In genomic region chr17:68029512-68030215, GRCh38 we compare ENCODE assay signal across 1 cellular context.
TF ChIP-seq lines count a peak whose summit lies in the region.

No MANE protein-coding gene starts in this region.

TF ChIP-seq in HepG2, 621 proteins besides CTCF, POLR2A, EP300 and RAD21 (continued from another document and continues in another):
- TF ChIP-seq MLXIP (CRISPR knock-in tag; IDR thresholded peaks at IDR 0.05; ENCODE audit: borderline replicate concordance) (no peak), IKZF1 (IDR thresholded peaks at IDR 0.05) (no peak), ZNF670 (CRISPR knock-in tag; IDR thresholded peaks at IDR 0.05; ENCODE audit: borderline replicate concordance) (no peak), ATF6 (CRISPR knock-in tag; conservative IDR thresholded peaks at IDR 0.05) (peak; percentile 81; the same call in 1 of the 2 replicates), NONO (IDR thresholded peaks at IDR 0.05) (no peak), NONO (CRISPR knock-in tag; conservative IDR thresholded peaks at IDR 0.05) (peak; percentile 89), ZNF280D (CRISPR knock-in tag; IDR thresholded peaks at IDR 0.05) (peak; percentile 67; the same call in 1 of the 2 replicates), KLF12 (CRISPR knock-in tag; IDR thresholded peaks at IDR 0.05; ENCODE audit: borderline replicate concordance) (no peak), KDM5A (IDR thresholded peaks at IDR 0.05; ENCODE audit: borderline replicate concordance, low read length) (no peak), ZNF784 (CRISPR knock-in tag; IDR thresholded peaks at IDR 0.05; ENCODE audit: borderline replicate concordance) (no peak), SNAPC5 (CRISPR knock-in tag; IDR thresholded peaks at IDR 0.05; ENCODE audit: borderline replicate concordance) (peak; percentile 80; the same call in 1 of the 2 replicates), ZNF639 (CRISPR knock-in tag; conservative IDR thresholded peaks at IDR 0.05) (0 out of 2 replicates have a peak, but pooled peaks have one; percentile 37), MYPOP (CRISPR knock-in tag; IDR thresholded peaks at IDR 0.05) (peak; percentile 49; the same call in 1 of the 2 replicates), FOSL2 (CRISPR knock-in tag; IDR thresholded peaks at IDR 0.05) (peak; percentile 64), ZKSCAN8 (CRISPR knock-in tag; IDR thresholded peaks at IDR 0.05; ENCODE audit: borderline replicate concordance) (peak; percentile 87; the same call in 1 of the 2 replicates), NFKB2 (CRISPR knock-in tag; IDR thresholded peaks at IDR 0.05; ENCODE audit: borderline replicate concordance) (no peak), RXRB (CRISPR knock-in tag; IDR thresholded peaks at IDR 0.05; ENCODE audit: borderline replicate concordance) (peak; percentile 94), ZNF264 (CRISPR knock-in tag; IDR thresholded peaks at IDR 0.05) (peak; percentile 67; the same call in 1 of the 2 replicates), LRRFIP1 (CRISPR knock-in tag; conservative IDR thresholded peaks at IDR 0.05) (no peak), GATAD2A (CRISPR knock-in tag; IDR thresholded peaks at IDR 0.05) (peak; percentile 94), TOPORS (CRISPR knock-in tag; IDR thresholded peaks at IDR 0.05) (peak; percentile 76; the same call in 1 of the 2 replicates), REXO4 (CRISPR knock-in tag; IDR thresholded peaks at IDR 0.05; ENCODE audit: borderline replicate concordance) (no peak), KDM6A (CRISPR knock-in tag; IDR thresholded peaks at IDR 0.05; ENCODE audit: low read depth) (peak; percentile 77), ZNF430 (CRISPR knock-in tag; IDR thresholded peaks at IDR 0.05) (no peak), SOX6 (IDR thresholded peaks at IDR 0.05) (no peak), SOX6 (CRISPR knock-in tag; IDR thresholded peaks at IDR 0.05) (peak; percentile 90), HNRNPLL (IDR thresholded peaks at IDR 0.05; ENCODE audit: low read depth, low read length, poor library complexity, severe bottlenecking) (no peak), ZNF788 (CRISPR knock-in tag; IDR thresholded peaks at IDR 0.05; ENCODE audit: borderline replicate concordance) (peak; percentile 93; the same call in 1 of the 2 replicates), RXRA (CRISPR knock-in tag; IDR thresholded peaks at IDR 0.05) (peak; percentile 85; the same call in 1 of the 2 replicates), CBX2 (IDR thresholded peaks at IDR 0.05; ENCODE audit: low read depth, low read length) (no peak), CBX2 (CRISPR knock-in tag; IDR thresholded peaks at IDR 0.05; ENCODE audit: low read depth) (no peak), HCFC1 (IDR thresholded peaks at IDR 0.05; ENCODE audit: low read depth, low read length) (0 out of 2 replicates have a peak, but pooled peaks have one; percentile 20), SIN3A (IDR thresholded peaks at IDR 0.05; ENCODE audit: borderline replicate concordance, low read depth, low read length) (no peak; the same call in 1 of the 2 replicates), KDM1A (CRISPR knock-in tag; IDR thresholded peaks at IDR 0.05) (peak; percentile 77; the same call in 1 of the 2 replicates), TBL1XR1 (IDR thresholded peaks at IDR 0.05; ENCODE audit: borderline replicate concordance, low read length, partially characterized antibody) (peak; percentile 73), MYC (CRISPR knock-in tag; IDR thresholded peaks at IDR 0.05; ENCODE audit: borderline replicate concordance) (peak; percentile 76), ZNF232 (CRISPR knock-in tag; IDR thresholded peaks at IDR 0.05; ENCODE audit: borderline replicate concordance) (0 out of 2 replicates have a peak, but pooled peaks have one; percentile 25), ZNF598 (CRISPR knock-in tag; IDR thresholded peaks at IDR 0.05; ENCODE audit: borderline replicate concordance) (peak; percentile 52; the same call in 1 of the 2 replicates), POLR2AphosphoS5 (IDR thresholded peaks at IDR 0.05; ENCODE audit: low read depth, low read length) (peak; percentile 55; the same call in 1 of the 2 replicates), ZFP91 (CRISPR knock-in tag; IDR thresholded peaks at IDR 0.05; ENCODE audit: borderline replicate concordance) (no peak; the same call in none of the 2 replicates), TIGD3 (CRISPR knock-in tag; IDR thresholded peaks at IDR 0.05; ENCODE audit: borderline replicate concordance) (no peak), ZNF260 (CRISPR knock-in tag; IDR thresholded peaks at IDR 0.05; ENCODE audit: borderline replicate concordance, low read depth) (no peak), HMG20A (CRISPR knock-in tag; IDR thresholded peaks at IDR 0.05; ENCODE audit: borderline replicate concordance) (peak; percentile 86), ZNF382 (CRISPR knock-in tag; IDR thresholded peaks at IDR 0.05; ENCODE audit: borderline replicate concordance) (no peak), ZNF335 (CRISPR knock-in tag; IDR thresholded peaks at IDR 0.05) (no peak), RBM22 (optimal IDR thresholded peaks at IDR 0.05; ENCODE audit: low read length) (no peak), ZNF607 (CRISPR knock-in tag; IDR thresholded peaks at IDR 0.05; ENCODE audit: borderline replicate concordance) (peak; percentile 36; the same call in 1 of the 2 replicates), HNRNPK (IDR thresholded peaks at IDR 0.05; ENCODE audit: low read depth, low read length, poor library complexity, severe bottlenecking) (no peak), KLF13 (CRISPR knock-in tag; IDR thresholded peaks at IDR 0.05) (no peak)
